1 cellular context compared by ENCODE assay signal in the genomic region with DNA sequence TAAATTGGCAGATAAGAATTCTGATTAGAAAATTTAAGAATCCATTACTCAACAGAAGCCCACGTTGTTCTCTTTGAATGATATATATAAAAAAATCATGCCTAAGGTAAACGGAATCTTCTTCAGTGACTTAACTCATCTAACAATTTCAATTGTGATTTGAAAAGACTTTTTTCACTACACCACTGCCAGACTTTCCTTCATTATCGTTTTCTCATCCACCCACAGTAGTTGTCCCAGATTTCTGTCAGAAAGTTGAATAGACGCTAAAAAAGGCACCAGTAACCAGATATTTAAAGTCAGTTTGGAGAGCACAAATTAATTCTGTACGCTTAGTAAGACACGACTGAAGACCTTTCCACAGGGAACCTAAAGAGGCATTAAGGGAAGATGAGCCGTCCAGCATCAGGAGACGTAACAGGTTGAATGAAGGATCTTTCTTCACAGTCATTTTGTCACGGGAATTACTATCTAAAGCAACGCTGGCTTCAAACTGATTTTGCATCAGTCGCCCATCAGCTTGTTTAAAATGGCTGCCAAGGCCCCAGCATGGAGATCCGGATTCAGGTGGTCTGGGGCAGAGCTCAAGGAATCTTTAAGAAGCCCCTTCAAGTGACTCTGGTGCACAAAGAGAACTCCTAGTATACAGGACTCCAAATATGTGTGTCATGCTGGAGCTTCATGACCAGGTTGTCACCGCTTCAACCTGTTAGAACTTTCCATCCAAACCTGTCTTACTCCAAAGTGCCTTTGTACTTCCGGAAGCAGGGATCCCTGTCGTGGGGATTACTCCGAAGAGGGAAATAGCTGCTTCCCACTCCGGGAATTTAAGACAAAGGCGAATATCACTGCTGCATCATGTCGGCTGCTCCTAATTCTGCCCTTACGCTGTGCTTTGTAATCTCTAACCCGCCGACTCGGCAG.
TF ChIP-seq lines count a peak whose summit lies in the region.

No MANE protein-coding gene starts in this region.

TF ChIP-seq in K562, 482 proteins besides CTCF, POLR2A, EP300 and RAD21 (continued from another document and continues in another):
- TF ChIP-seq, protein P1, sequence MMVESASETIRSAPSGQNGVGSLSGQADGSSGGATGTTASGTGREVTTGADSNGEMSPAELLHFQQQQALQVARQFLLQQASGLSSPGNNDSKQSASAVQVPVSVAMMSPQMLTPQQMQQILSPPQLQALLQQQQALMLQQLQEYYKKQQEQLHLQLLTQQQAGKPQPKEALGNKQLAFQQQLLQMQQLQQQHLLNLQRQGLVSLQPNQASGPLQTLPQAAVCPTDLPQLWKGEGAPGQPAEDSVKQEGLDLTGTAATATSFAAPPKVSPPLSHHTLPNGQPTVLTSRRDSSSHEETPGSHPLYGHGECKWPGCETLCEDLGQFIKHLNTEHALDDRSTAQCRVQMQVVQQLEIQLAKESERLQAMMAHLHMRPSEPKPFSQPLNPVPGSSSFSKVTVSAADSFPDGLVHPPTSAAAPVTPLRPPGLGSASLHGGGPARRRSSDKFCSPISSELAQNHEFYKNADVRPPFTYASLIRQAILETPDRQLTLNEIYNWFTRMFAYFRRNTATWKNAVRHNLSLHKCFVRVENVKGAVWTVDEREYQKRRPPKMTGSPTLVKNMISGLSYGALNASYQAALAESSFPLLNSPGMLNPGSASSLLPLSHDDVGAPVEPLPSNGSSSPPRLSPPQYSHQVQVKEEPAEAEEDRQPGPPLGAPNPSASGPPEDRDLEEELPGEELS (CRISPR knock-in tag; IDR thresholded peaks at IDR 0.05; ENCODE audit: borderline replicate concordance) = 0 out of 2 replicates have a peak, but pooled peaks have one; percentile 35
- TF ChIP-seq ZNF707 (CRISPR knock-in tag; conservative IDR thresholded peaks at IDR 0.05) (no peak), RBM39 (optimal IDR thresholded peaks at IDR 0.05; ENCODE audit: low read depth, low read length) (peak; percentile 28), ZNF121 (CRISPR knock-in tag; conservative IDR thresholded peaks at IDR 0.05) (no peak), SMARCB1 (IDR thresholded peaks at IDR 0.05; ENCODE audit: insufficient read length, low read depth) (no peak), GATA2 (CRISPR knock-in tag; IDR thresholded peaks at IDR 0.05) (no peak), ZFP30 (CRISPR knock-in tag; IDR thresholded peaks at IDR 0.05; ENCODE audit: borderline replicate concordance) (no peak), JUN (IDR thresholded peaks at IDR 0.05; ENCODE audit: borderline replicate concordance, low read depth, low read length) (no peak), JUN (CRISPR knock-in tag; IDR thresholded peaks at IDR 0.05; ENCODE audit: borderline replicate concordance) (no peak), KLF6 (CRISPR knock-in tag; IDR thresholded peaks at IDR 0.05; ENCODE audit: borderline replicate concordance) (no peak), SMARCA4 (IDR thresholded peaks at IDR 0.05) (no peak), SAP30 (IDR thresholded peaks at IDR 0.05; ENCODE audit: borderline replicate concordance, insufficient read depth, low read depth, low read length, poor library complexity, severe bottlenecking) (no peak), ASH1L (IDR thresholded peaks at IDR 0.05; ENCODE audit: borderline replicate concordance, low read depth, partially characterized antibody) (no peak), ZNF668 (CRISPR knock-in tag; IDR thresholded peaks at IDR 0.05) (no peak), RBM34 (IDR thresholded peaks at IDR 0.05; ENCODE audit: borderline replicate concordance, insufficient read depth, low read length) (no peak), TCF7 (IDR thresholded peaks at IDR 0.05; ENCODE audit: borderline replicate concordance) (no peak), MEF2A (IDR thresholded peaks at IDR 0.05; ENCODE audit: control insufficient read depth, low read depth, low read length) (no peak), ZFP36 (IDR thresholded peaks at IDR 0.05; ENCODE audit: low read depth, low read length, partially characterized antibody) (no peak), PTTG1 (tag; IDR thresholded peaks at IDR 0.05; ENCODE audit: low read depth) (no peak), HIVEP1 (CRISPR knock-in tag; IDR thresholded peaks at IDR 0.05) (no peak), ZNF347 (CRISPR knock-in tag; IDR thresholded peaks at IDR 0.05; ENCODE audit: low read depth) (no peak), XRCC3 (IDR thresholded peaks at IDR 0.05) (no peak), SRSF3 (IDR thresholded peaks at IDR 0.05; ENCODE audit: insufficient read depth, low read length) (no peak), SIN3B (IDR thresholded peaks at IDR 0.05; ENCODE audit: low read depth) (no peak), ZNF75A (CRISPR knock-in tag; IDR thresholded peaks at IDR 0.05) (no peak), HNRNPLL (IDR thresholded peaks at IDR 0.05; ENCODE audit: low read depth, low read length, poor library complexity, severe bottlenecking) (no peak), NFXL1 (CRISPR knock-in tag; IDR thresholded peaks at IDR 0.05) (no peak), TAF7 (tag; IDR thresholded peaks at IDR 0.05) (peak; percentile 17; the same call in 1 of the 2 replicates), ZNF324 (CRISPR knock-in tag; IDR thresholded peaks at IDR 0.05) (no peak), PHB (CRISPR knock-in tag; IDR thresholded peaks at IDR 0.05) (no peak), CC2D1A (IDR thresholded peaks at IDR 0.05) (no peak), HLTF (IDR thresholded peaks at IDR 0.05) (no peak), TAF9B (IDR thresholded peaks at IDR 0.05; ENCODE audit: partially characterized antibody) (no peak), MYNN (IDR thresholded peaks at IDR 0.05) (no peak), MYNN (CRISPR knock-in tag; IDR thresholded peaks at IDR 0.05) (no peak)
- TF ChIP-seq, protein P2, sequence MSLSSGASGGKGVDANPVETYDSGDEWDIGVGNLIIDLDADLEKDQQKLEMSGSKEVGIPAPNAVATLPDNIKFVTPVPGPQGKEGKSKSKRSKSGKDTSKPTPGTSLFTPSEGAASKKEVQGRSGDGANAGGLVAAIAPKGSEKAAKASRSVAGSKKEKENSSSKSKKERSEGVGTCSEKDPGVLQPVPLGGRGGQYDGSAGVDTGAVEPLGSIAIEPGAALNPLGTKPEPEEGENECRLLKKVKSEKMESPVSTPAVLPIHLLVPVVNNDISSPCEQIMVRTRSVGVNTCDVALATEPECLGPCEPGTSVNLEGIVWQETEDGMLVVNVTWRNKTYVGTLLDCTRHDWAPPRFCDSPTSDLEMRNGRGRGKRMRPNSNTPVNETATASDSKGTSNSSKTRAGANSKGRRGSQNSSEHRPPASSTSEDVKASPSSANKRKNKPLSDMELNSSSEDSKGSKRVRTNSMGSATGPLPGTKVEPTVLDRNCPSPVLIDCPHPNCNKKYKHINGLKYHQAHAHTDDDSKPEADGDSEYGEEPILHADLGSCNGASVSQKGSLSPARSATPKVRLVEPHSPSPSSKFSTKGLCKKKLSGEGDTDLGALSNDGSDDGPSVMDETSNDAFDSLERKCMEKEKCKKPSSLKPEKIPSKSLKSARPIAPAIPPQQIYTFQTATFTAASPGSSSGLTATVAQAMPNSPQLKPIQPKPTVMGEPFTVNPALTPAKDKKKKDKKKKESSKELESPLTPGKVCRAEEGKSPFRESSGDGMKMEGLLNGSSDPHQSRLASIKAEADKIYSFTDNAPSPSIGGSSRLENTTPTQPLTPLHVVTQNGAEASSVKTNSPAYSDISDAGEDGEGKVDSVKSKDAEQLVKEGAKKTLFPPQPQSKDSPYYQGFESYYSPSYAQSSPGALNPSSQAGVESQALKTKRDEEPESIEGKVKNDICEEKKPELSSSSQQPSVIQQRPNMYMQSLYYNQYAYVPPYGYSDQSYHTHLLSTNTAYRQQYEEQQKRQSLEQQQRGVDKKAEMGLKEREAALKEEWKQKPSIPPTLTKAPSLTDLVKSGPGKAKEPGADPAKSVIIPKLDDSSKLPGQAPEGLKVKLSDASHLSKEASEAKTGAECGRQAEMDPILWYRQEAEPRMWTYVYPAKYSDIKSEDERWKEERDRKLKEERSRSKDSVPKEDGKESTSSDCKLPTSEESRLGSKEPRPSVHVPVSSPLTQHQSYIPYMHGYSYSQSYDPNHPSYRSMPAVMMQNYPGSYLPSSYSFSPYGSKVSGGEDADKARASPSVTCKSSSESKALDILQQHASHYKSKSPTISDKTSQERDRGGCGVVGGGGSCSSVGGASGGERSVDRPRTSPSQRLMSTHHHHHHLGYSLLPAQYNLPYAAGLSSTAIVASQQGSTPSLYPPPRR (CRISPR knock-in tag; IDR thresholded peaks at IDR 0.05; ENCODE audit: borderline replicate concordance) = no peak
- TF ChIP-seq, protein P3, sequence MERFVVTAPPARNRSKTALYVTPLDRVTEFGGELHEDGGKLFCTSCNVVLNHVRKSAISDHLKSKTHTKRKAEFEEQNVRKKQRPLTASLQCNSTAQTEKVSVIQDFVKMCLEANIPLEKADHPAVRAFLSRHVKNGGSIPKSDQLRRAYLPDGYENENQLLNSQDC (CRISPR knock-in tag; IDR thresholded peaks at IDR 0.05) = no peak
- TF ChIP-seq, protein P4, sequence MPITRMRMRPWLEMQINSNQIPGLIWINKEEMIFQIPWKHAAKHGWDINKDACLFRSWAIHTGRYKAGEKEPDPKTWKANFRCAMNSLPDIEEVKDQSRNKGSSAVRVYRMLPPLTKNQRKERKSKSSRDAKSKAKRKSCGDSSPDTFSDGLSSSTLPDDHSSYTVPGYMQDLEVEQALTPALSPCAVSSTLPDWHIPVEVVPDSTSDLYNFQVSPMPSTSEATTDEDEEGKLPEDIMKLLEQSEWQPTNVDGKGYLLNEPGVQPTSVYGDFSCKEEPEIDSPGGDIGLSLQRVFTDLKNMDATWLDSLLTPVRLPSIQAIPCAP (CRISPR knock-in tag; IDR thresholded peaks at IDR 0.05; ENCODE audit: borderline replicate concordance) = no peak
- TF ChIP-seq, protein P5, sequence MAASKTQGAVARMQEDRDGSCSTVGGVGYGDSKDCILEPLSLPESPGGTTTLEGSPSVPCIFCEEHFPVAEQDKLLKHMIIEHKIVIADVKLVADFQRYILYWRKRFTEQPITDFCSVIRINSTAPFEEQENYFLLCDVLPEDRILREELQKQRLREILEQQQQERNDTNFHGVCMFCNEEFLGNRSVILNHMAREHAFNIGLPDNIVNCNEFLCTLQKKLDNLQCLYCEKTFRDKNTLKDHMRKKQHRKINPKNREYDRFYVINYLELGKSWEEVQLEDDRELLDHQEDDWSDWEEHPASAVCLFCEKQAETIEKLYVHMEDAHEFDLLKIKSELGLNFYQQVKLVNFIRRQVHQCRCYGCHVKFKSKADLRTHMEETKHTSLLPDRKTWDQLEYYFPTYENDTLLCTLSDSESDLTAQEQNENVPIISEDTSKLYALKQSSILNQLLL (CRISPR knock-in tag; IDR thresholded peaks at IDR 0.05; ENCODE audit: borderline replicate concordance) = no peak
- TF ChIP-seq, protein P6, sequence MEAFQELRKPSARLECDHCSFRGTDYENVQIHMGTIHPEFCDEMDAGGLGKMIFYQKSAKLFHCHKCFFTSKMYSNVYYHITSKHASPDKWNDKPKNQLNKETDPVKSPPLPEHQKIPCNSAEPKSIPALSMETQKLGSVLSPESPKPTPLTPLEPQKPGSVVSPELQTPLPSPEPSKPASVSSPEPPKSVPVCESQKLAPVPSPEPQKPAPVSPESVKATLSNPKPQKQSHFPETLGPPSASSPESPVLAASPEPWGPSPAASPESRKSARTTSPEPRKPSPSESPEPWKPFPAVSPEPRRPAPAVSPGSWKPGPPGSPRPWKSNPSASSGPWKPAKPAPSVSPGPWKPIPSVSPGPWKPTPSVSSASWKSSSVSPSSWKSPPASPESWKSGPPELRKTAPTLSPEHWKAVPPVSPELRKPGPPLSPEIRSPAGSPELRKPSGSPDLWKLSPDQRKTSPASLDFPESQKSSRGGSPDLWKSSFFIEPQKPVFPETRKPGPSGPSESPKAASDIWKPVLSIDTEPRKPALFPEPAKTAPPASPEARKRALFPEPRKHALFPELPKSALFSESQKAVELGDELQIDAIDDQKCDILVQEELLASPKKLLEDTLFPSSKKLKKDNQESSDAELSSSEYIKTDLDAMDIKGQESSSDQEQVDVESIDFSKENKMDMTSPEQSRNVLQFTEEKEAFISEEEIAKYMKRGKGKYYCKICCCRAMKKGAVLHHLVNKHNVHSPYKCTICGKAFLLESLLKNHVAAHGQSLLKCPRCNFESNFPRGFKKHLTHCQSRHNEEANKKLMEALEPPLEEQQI (IDR thresholded peaks at IDR 0.05) = no peak
- TF ChIP-seq, protein P7, sequence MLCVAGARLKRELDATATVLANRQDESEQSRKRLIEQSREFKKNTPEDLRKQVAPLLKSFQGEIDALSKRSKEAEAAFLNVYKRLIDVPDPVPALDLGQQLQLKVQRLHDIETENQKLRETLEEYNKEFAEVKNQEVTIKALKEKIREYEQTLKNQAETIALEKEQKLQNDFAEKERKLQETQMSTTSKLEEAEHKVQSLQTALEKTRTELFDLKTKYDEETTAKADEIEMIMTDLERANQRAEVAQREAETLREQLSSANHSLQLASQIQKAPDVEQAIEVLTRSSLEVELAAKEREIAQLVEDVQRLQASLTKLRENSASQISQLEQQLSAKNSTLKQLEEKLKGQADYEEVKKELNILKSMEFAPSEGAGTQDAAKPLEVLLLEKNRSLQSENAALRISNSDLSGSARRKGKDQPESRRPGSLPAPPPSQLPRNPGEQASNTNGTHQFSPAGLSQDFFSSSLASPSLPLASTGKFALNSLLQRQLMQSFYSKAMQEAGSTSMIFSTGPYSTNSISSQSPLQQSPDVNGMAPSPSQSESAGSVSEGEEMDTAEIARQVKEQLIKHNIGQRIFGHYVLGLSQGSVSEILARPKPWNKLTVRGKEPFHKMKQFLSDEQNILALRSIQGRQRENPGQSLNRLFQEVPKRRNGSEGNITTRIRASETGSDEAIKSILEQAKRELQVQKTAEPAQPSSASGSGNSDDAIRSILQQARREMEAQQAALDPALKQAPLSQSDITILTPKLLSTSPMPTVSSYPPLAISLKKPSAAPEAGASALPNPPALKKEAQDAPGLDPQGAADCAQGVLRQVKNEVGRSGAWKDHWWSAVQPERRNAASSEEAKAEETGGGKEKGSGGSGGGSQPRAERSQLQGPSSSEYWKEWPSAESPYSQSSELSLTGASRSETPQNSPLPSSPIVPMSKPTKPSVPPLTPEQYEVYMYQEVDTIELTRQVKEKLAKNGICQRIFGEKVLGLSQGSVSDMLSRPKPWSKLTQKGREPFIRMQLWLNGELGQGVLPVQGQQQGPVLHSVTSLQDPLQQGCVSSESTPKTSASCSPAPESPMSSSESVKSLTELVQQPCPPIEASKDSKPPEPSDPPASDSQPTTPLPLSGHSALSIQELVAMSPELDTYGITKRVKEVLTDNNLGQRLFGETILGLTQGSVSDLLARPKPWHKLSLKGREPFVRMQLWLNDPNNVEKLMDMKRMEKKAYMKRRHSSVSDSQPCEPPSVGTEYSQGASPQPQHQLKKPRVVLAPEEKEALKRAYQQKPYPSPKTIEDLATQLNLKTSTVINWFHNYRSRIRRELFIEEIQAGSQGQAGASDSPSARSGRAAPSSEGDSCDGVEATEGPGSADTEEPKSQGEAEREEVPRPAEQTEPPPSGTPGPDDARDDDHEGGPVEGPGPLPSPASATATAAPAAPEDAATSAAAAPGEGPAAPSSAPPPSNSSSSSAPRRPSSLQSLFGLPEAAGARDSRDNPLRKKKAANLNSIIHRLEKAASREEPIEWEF (CRISPR knock-in tag; IDR thresholded peaks at IDR 0.05) = no peak
- TF ChIP-seq, protein P8, sequence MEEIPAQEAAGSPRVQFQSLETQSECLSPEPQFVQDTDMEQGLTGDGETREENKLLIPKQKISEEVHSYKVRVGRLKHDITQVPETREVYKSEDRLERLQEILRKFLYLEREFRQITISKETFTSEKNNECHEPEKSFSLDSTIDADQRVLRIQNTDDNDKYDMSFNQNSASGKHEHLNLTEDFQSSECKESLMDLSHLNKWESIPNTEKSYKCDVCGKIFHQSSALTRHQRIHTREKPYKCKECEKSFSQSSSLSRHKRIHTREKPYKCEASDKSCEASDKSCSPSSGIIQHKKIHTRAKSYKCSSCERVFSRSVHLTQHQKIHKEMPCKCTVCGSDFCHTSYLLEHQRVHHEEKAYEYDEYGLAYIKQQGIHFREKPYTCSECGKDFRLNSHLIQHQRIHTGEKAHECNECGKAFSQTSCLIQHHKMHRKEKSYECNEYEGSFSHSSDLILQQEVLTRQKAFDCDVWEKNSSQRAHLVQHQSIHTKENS (CRISPR knock-in tag; IDR thresholded peaks at IDR 0.05) = no peak
